ENCODE assay signal across 1 cellular context in genomic region chr9:119773823-119774222, GRCh38.
TF ChIP-seq lines count a peak whose summit lies in the region.

No MANE protein-coding gene starts in this region.

TF ChIP-seq in GM23338, 12 proteins besides CTCF, POLR2A, EP300 and RAD21 (continued from another document):
- TF ChIP-seq, protein P1, sequence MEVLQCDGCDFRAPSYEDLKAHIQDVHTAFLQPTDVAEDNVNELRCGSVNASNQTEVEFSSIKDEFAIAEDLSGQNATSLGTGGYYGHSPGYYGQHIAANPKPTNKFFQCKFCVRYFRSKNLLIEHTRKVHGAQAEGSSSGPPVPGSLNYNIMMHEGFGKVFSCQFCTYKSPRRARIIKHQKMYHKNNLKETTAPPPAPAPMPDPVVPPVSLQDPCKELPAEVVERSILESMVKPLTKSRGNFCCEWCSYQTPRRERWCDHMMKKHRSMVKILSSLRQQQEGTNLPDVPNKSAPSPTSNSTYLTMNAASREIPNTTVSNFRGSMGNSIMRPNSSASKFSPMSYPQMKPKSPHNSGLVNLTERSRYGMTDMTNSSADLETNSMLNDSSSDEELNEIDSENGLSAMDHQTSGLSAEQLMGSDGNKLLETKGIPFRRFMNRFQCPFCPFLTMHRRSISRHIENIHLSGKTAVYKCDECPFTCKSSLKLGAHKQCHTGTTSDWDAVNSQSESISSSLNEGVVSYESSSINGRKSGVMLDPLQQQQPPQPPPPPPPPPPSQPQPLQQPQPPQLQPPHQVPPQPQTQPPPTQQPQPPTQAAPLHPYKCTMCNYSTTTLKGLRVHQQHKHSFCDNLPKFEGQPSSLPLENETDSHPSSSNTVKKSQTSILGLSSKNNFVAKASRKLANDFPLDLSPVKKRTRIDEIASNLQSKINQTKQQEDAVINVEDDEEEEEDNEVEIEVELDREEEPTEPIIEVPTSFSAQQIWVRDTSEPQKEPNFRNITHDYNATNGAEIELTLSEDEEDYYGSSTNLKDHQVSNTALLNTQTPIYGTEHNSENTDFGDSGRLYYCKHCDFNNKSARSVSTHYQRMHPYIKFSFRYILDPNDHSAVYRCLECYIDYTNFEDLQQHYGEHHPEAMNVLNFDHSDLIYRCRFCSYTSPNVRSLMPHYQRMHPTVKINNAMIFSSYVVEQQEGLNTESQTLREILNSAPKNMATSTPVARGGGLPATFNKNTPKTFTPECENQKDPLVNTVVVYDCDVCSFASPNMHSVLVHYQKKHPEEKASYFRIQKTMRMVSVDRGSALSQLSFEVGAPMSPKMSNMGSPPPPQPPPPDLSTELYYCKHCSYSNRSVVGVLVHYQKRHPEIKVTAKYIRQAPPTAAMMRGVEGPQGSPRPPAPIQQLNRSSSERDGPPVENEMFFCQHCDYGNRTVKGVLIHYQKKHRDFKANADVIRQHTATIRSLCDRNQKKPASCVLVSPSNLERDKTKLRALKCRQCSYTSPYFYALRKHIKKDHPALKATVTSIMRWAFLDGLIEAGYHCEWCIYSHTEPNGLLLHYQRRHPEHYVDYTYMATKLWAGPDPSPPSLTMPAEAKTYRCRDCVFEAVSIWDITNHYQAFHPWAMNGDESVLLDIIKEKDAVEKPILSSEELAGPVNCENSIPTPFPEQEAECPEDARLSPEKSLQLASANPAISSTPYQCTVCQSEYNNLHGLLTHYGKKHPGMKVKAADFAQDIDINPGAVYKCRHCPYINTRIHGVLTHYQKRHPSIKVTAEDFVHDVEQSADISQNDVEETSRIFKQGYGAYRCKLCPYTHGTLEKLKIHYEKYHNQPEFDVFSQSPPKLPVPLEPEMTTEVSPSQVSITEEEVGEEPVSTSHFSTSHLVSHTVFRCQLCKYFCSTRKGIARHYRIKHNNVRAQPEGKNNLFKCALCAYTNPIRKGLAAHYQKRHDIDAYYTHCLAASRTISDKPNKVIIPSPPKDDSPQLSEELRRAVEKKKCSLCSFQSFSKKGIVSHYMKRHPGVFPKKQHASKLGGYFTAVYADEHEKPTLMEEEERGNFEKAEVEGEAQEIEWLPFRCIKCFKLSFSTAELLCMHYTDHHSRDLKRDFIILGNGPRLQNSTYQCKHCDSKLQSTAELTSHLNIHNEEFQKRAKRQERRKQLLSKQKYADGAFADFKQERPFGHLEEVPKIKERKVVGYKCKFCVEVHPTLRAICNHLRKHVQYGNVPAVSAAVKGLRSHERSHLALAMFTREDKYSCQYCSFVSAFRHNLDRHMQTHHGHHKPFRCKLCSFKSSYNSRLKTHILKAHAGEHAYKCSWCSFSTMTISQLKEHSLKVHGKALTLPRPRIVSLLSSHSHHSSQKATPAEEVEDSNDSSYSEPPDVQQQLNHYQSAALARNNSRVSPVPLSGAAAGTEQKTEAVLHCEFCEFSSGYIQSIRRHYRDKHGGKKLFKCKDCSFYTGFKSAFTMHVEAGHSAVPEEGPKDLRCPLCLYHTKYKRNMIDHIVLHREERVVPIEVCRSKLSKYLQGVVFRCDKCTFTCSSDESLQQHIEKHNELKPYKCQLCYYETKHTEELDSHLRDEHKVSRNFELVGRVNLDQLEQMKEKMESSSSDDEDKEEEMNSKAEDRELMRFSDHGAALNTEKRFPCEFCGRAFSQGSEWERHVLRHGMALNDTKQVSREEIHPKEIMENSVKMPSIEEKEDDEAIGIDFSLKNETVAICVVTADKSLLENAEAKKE (CRISPR knock-in tag; IDR thresholded peaks at IDR 0.05): no peak
- TF ChIP-seq, protein P2, sequence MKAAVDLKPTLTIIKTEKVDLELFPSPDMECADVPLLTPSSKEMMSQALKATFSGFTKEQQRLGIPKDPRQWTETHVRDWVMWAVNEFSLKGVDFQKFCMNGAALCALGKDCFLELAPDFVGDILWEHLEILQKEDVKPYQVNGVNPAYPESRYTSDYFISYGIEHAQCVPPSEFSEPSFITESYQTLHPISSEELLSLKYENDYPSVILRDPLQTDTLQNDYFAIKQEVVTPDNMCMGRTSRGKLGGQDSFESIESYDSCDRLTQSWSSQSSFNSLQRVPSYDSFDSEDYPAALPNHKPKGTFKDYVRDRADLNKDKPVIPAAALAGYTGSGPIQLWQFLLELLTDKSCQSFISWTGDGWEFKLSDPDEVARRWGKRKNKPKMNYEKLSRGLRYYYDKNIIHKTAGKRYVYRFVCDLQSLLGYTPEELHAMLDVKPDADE (IDR thresholded peaks at IDR 0.05): no peak
- TF ChIP-seq POLR2AphosphoS5 (IDR thresholded peaks at IDR 0.05; ENCODE audit: low read depth): no peak
- TF ChIP-seq, protein P3, sequence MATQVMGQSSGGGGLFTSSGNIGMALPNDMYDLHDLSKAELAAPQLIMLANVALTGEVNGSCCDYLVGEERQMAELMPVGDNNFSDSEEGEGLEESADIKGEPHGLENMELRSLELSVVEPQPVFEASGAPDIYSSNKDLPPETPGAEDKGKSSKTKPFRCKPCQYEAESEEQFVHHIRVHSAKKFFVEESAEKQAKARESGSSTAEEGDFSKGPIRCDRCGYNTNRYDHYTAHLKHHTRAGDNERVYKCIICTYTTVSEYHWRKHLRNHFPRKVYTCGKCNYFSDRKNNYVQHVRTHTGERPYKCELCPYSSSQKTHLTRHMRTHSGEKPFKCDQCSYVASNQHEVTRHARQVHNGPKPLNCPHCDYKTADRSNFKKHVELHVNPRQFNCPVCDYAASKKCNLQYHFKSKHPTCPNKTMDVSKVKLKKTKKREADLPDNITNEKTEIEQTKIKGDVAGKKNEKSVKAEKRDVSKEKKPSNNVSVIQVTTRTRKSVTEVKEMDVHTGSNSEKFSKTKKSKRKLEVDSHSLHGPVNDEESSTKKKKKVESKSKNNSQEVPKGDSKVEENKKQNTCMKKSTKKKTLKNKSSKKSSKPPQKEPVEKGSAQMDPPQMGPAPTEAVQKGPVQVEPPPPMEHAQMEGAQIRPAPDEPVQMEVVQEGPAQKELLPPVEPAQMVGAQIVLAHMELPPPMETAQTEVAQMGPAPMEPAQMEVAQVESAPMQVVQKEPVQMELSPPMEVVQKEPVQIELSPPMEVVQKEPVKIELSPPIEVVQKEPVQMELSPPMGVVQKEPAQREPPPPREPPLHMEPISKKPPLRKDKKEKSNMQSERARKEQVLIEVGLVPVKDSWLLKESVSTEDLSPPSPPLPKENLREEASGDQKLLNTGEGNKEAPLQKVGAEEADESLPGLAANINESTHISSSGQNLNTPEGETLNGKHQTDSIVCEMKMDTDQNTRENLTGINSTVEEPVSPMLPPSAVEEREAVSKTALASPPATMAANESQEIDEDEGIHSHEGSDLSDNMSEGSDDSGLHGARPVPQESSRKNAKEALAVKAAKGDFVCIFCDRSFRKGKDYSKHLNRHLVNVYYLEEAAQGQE (IDR thresholded peaks at IDR 0.05; ENCODE audit: unreplicated experiment): no peak
- TF ChIP-seq EZH2phosphoT487 (IDR thresholded peaks at IDR 0.05; ENCODE audit: unreplicated experiment): no peak
- no peak for TF ChIP-seq NANOG (IDR thresholded peaks at IDR 0.05; ENCODE audit: borderline replicate concordance)
- no peak for TF ChIP-seq CREB1 (CRISPR knock-in tag; IDR thresholded peaks at IDR 0.05; ENCODE audit: low read depth)
- no peak for TF ChIP-seq EZH2 (IDR thresholded peaks at IDR 0.05; ENCODE audit: low read depth, unreplicated experiment)
- TF ChIP-seq STAT1 (IDR thresholded peaks at IDR 0.05; ENCODE audit: unreplicated experiment): no peak
- no peak for TF ChIP-seq JUNB (IDR thresholded peaks at IDR 0.05; ENCODE audit: unreplicated experiment)
